Comparison of ENCODE assay signal across 2 cellular contexts in the genomic region with DNA sequence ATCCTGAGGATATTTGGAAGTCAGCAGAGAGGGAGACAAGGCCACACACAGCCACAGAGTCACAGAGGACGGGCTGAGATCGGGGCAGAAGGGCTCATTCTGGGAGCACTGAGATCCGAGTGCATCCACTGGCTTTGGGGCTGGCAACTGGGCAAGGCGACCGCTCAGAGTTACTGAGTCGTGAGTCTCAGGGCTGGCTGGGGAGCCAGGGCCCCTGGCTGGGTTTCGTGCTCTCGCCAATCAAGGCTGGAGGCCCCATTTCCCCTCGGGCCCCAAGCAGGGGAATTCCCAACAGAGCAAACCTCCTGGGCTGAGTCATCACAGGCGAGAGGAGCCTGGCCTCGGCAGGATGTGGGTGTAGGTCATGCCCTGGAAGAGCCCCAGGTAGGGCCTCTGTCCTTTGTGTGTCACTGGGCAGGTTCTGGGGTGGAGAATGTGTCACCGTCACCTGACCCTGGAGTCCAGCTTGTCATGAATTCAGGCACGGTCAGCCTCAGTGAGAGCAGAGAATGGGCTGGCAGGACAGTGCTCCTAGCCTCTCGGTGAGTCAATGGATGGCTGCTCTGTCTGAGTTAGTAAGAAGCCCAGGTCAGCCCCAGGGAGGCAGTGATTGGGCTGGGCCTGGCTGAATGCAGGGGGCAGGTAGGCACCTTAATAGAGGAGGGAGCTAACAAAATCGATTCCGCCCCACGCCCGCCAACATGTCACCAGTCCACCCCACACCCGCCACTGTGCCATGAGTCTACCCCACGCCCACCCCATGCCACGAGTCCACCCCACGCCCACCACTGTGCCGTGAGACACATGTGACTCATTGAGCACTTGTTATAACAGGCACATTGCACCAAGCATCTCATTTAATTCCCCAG.
TF ChIP-seq lines count a peak whose summit lies in the region.

No MANE protein-coding gene starts in this region.

TF ChIP-seq in K562, 482 proteins besides CTCF, POLR2A, EP300 and RAD21 (continued from another document):
- TF ChIP-seq, protein P1, sequence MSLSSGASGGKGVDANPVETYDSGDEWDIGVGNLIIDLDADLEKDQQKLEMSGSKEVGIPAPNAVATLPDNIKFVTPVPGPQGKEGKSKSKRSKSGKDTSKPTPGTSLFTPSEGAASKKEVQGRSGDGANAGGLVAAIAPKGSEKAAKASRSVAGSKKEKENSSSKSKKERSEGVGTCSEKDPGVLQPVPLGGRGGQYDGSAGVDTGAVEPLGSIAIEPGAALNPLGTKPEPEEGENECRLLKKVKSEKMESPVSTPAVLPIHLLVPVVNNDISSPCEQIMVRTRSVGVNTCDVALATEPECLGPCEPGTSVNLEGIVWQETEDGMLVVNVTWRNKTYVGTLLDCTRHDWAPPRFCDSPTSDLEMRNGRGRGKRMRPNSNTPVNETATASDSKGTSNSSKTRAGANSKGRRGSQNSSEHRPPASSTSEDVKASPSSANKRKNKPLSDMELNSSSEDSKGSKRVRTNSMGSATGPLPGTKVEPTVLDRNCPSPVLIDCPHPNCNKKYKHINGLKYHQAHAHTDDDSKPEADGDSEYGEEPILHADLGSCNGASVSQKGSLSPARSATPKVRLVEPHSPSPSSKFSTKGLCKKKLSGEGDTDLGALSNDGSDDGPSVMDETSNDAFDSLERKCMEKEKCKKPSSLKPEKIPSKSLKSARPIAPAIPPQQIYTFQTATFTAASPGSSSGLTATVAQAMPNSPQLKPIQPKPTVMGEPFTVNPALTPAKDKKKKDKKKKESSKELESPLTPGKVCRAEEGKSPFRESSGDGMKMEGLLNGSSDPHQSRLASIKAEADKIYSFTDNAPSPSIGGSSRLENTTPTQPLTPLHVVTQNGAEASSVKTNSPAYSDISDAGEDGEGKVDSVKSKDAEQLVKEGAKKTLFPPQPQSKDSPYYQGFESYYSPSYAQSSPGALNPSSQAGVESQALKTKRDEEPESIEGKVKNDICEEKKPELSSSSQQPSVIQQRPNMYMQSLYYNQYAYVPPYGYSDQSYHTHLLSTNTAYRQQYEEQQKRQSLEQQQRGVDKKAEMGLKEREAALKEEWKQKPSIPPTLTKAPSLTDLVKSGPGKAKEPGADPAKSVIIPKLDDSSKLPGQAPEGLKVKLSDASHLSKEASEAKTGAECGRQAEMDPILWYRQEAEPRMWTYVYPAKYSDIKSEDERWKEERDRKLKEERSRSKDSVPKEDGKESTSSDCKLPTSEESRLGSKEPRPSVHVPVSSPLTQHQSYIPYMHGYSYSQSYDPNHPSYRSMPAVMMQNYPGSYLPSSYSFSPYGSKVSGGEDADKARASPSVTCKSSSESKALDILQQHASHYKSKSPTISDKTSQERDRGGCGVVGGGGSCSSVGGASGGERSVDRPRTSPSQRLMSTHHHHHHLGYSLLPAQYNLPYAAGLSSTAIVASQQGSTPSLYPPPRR (CRISPR knock-in tag; IDR thresholded peaks at IDR 0.05; ENCODE audit: borderline replicate concordance) = no peak
- TF ChIP-seq, protein P2, sequence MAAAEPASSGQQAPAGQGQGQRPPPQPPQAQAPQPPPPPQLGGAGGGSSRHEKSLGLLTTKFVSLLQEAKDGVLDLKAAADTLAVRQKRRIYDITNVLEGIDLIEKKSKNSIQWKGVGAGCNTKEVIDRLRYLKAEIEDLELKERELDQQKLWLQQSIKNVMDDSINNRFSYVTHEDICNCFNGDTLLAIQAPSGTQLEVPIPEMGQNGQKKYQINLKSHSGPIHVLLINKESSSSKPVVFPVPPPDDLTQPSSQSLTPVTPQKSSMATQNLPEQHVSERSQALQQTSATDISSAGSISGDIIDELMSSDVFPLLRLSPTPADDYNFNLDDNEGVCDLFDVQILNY (CRISPR knock-in tag; IDR thresholded peaks at IDR 0.05) = no peak
- no peak for TF ChIP-seq PHB2 (IDR thresholded peaks at IDR 0.05; ENCODE audit: low read depth)
- TF ChIP-seq ZEB2 (IDR thresholded peaks at IDR 0.05) = peak; percentile 51; the same call in 1 of the 2 replicates
- TF ChIP-seq, protein P3, sequence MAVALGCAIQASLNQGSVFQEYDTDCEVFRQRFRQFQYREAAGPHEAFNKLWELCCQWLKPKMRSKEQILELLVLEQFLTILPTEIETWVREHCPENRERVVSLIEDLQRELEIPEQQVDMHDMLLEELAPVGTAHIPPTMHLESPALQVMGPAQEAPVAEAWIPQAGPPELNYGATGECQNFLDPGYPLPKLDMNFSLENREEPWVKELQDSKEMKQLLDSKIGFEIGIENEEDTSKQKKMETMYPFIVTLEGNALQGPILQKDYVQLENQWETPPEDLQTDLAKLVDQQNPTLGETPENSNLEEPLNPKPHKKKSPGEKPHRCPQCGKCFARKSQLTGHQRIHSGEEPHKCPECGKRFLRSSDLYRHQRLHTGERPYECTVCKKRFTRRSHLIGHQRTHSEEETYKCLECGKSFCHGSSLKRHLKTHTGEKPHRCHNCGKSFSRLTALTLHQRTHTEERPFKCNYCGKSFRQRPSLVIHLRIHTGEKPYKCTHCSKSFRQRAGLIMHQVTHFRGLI (CRISPR knock-in tag; IDR thresholded peaks at IDR 0.05) = no peak
- TF ChIP-seq JUND (IDR thresholded peaks at IDR 0.05; ENCODE audit: borderline replicate concordance, low read depth, low read length) = peak; percentile 48; the same call in 1 of the 2 replicates
- peak; percentile 31; the same call in 1 of the 3 replicates for TF ChIP-seq JUND (tag; IDR thresholded peaks at IDR 0.05; ENCODE audit: borderline replicate concordance, low read depth, low read length)
- peak; percentile 71 for TF ChIP-seq JUN (IDR thresholded peaks at IDR 0.05; ENCODE audit: borderline replicate concordance, low read depth, low read length)
- no peak for TF ChIP-seq JUN (CRISPR knock-in tag; IDR thresholded peaks at IDR 0.05; ENCODE audit: borderline replicate concordance)
- TF ChIP-seq ZNF175 (CRISPR knock-in tag; IDR thresholded peaks at IDR 0.05; ENCODE audit: low read depth) = 0 out of 2 replicates have a peak, but pooled peaks have one; percentile 29
- TF ChIP-seq FOXA3 (CRISPR knock-in tag; conservative IDR thresholded peaks at IDR 0.05 in 1 of 2, IDR thresholded peaks at IDR 0.05 in 1 of 2) = no peak
- TF ChIP-seq ZNF41 (CRISPR knock-in tag; conservative IDR thresholded peaks at IDR 0.05) = no peak

TF ChIP-seq in HepG2, 621 proteins besides CTCF, POLR2A, EP300 and RAD21 (continued from another document and continues in another):
- TF ChIP-seq, protein P4, sequence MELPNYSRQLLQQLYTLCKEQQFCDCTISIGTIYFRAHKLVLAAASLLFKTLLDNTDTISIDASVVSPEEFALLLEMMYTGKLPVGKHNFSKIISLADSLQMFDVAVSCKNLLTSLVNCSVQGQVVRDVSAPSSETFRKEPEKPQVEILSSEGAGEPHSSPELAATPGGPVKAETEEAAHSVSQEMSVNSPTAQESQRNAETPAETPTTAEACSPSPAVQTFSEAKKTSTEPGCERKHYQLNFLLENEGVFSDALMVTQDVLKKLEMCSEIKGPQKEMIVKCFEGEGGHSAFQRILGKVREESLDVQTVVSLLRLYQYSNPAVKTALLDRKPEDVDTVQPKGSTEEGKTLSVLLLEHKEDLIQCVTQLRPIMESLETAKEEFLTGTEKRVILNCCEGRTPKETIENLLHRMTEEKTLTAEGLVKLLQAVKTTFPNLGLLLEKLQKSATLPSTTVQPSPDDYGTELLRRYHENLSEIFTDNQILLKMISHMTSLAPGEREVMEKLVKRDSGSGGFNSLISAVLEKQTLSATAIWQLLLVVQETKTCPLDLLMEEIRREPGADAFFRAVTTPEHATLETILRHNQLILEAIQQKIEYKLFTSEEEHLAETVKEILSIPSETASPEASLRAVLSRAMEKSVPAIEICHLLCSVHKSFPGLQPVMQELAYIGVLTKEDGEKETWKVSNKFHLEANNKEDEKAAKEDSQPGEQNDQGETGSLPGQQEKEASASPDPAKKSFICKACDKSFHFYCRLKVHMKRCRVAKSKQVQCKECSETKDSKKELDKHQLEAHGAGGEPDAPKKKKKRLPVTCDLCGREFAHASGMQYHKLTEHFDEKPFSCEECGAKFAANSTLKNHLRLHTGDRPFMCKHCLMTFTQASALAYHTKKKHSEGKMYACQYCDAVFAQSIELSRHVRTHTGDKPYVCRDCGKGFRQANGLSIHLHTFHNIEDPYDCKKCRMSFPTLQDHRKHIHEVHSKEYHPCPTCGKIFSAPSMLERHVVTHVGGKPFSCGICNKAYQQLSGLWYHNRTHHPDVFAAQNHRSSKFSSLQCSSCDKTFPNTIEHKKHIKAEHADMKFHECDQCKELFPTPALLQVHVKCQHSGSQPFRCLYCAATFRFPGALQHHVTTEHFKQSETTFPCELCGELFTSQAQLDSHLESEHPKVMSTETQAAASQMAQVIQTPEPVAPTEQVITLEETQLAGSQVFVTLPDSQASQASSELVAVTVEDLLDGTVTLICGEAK (IDR thresholded peaks at IDR 0.05) = no peak
- TF ChIP-seq, protein P4 (CRISPR knock-in tag; IDR thresholded peaks at IDR 0.05) = peak; percentile 87; the same call in 1 of the 2 replicates
- TF ChIP-seq NFATC3 (CRISPR knock-in tag; IDR thresholded peaks at IDR 0.05) (no peak), NFE2L1 (CRISPR knock-in tag; IDR thresholded peaks at IDR 0.05; ENCODE audit: borderline replicate concordance) (peak; percentile 87; the same call in 1 of the 2 replicates), ZSCAN12 (CRISPR knock-in tag; IDR thresholded peaks at IDR 0.05) (no peak; the same call in 1 of the 2 replicates), IKZF1 (IDR thresholded peaks at IDR 0.05) (no peak), ASH2L (IDR thresholded peaks at IDR 0.05; ENCODE audit: insufficient read length, low read depth, low read length) (peak; percentile 91), THAP11 (CRISPR knock-in tag; IDR thresholded peaks at IDR 0.05) (peak; percentile 80), MAZ (IDR thresholded peaks at IDR 0.05; ENCODE audit: borderline replicate concordance, low read depth, low read length) (0 out of 2 replicates have a peak, but pooled peaks have one; percentile 56), MAZ (CRISPR knock-in tag; IDR thresholded peaks at IDR 0.05; ENCODE audit: low read depth) (peak; percentile 66), ZNF329 (CRISPR knock-in tag; IDR thresholded peaks at IDR 0.05; ENCODE audit: low read depth) (no peak), DPF2 (CRISPR knock-in tag; IDR thresholded peaks at IDR 0.05; ENCODE audit: borderline replicate concordance, low read depth) (peak; percentile 88), ZNF552 (CRISPR knock-in tag; IDR thresholded peaks at IDR 0.05; ENCODE audit: borderline replicate concordance) (peak; percentile 34; the same call in 1 of the 2 replicates)
- TF ChIP-seq, protein P5, sequence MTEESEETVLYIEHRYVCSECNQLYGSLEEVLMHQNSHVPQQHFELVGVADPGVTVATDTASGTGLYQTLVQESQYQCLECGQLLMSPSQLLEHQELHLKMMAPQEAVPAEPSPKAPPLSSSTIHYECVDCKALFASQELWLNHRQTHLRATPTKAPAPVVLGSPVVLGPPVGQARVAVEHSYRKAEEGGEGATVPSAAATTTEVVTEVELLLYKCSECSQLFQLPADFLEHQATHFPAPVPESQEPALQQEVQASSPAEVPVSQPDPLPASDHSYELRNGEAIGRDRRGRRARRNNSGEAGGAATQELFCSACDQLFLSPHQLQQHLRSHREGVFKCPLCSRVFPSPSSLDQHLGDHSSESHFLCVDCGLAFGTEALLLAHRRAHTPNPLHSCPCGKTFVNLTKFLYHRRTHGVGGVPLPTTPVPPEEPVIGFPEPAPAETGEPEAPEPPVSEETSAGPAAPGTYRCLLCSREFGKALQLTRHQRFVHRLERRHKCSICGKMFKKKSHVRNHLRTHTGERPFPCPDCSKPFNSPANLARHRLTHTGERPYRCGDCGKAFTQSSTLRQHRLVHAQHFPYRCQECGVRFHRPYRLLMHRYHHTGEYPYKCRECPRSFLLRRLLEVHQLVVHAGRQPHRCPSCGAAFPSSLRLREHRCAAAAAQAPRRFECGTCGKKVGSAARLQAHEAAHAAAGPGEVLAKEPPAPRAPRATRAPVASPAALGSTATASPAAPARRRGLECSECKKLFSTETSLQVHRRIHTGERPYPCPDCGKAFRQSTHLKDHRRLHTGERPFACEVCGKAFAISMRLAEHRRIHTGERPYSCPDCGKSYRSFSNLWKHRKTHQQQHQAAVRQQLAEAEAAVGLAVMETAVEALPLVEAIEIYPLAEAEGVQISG (CRISPR knock-in tag; IDR thresholded peaks at IDR 0.05) = peak; percentile 75
